Comparison of ENCODE assay signal across 26 cellular contexts in genomic region chr3:185739264-185739701, GRCh38.
DNase-seq lines count a peak whose midpoint lies in the region; ATAC-seq, FAIRE-seq and TF ChIP-seq lines count a peak whose summit lies in the region.
"Had no signal": no experiment of that assay in that cellular context is flagged by ENCODE, and none has a peak within 500 bp of the region (broad histone marks: within the 10 kb centered on the region; RNA-seq: fewer than 3 reads in every experiment).

No MANE protein-coding gene starts in this region.

- H2BK15ac ChIP-seq in H9 (ENCODE audit: low read depth, low read length): no peak overlapping the region
- H2BK15ac ChIP-seq in mesendoderm (replicated peaks; ENCODE audit: low read depth): no peak overlapping the region

- no peak overlapping the region for H3K4me2 ChIP-seq in H9 (ENCODE audit: insufficient read depth, insufficient read length, low read length)
- no peak overlapping the region for H3K4me2 ChIP-seq in mesendoderm (ENCODE audit: low read length)

- no peak overlapping the region for H3K23ac ChIP-seq in H9 (ENCODE audit: insufficient read length, low read depth, low read length)
- H3K23ac ChIP-seq in mesendoderm (ENCODE audit: low read length): no peak overlapping the region

- H3K4me1 Mint-ChIP-seq in H9 (peaks cover 29 to 32% of the 10 kb centered on the region in 2 experiments), nephron (peaks cover 48% of the 10 kb centered on the region)
- H3K4me1 Mint-ChIP-seq: activated naive CD8-positive, alpha-beta T cell treated with anti-CD3 and anti-CD28 coated beads for 36 hours; stimulated activated naive CD8-positive, alpha-beta T cell treated with anti-CD3 and anti-CD28 coated beads, Interleukin-15, amount 100 ng/mL, for 72 hours had no signal

- no peak overlapping the region for H3T11ph ChIP-seq in H9 (ENCODE audit: low read length)

- H4K20me1 ChIP-seq in H9 (ENCODE audit: control insufficient read depth, insufficient read depth, insufficient read length): no peaks in the 10 kb centered on the region
- H4K20me1 ChIP-seq: BLaER1 treated with 17β-estradiol and CSF1 and Interleukin-3, amounts not matched to agents 10 nM and 100 nM had no signal

- H3K27me3 ChIP-seq in H9 (ENCODE audit: insufficient read depth, low read length): no peaks in the 10 kb centered on the region
- H3K27me3 ChIP-seq in mesendoderm (ENCODE audit: insufficient read depth, low read length, poor library complexity): no peaks in the 10 kb centered on the region
- H3K27me3 ChIP-seq: BLaER1 treated with 17β-estradiol and CSF1 and Interleukin-3, amounts not matched to agents 10 nM and 100 nM; esophagus squamous epithelium; Peyer's patch; SJSA1; upper lobe of left lung had no signal

- H2AK5ac ChIP-seq in H9 (ENCODE audit: insufficient read length, low read length) (no peak overlapping the region), mesendoderm (ENCODE audit: low read length) (no peak overlapping the region)

- H2AFZ ChIP-seq in H9 (ENCODE audit: low read length): no peak overlapping the region

- H2BK120ac ChIP-seq in H9 (ENCODE audit: low read depth, low read length, poor library complexity, severe bottlenecking): no peak overlapping the region
- no peak overlapping the region for H2BK120ac ChIP-seq in mesendoderm (ENCODE audit: low read depth, low read length)

- no peaks in the 10 kb centered on the region for H3K9me3 ChIP-seq in H9 (ENCODE audit: control insufficient read depth, low read depth, low read length)
- H3K9me3 ChIP-seq: esophagus squamous epithelium, gastroesophageal sphincter, Peyer's patch, SJSA1, upper lobe of left lung had no signal

- H3K27ac Mint-ChIP-seq in H9 (peak overlapping the region in 2 of 3 experiments; percentile 0 to 79; a peak in 2 of 7 replicates), nephron (peak overlapping the region; percentile 2 to 13 (median 10))
- H3K27ac Mint-ChIP-seq: activated naive CD8-positive, alpha-beta T cell treated with anti-CD3 and anti-CD28 coated beads for 36 hours; activated T-helper 2 cell treated with anti-CD3 and anti-CD28 coated beads, Interferon-gamma antibody, Interleukin-2, Interleukin-4, amounts not matched to agents 10 μg/mL and 5 μg/mL and 100 μg/mL, durations not matched to agents 14 hours and 24 hours and 36 hours; T-helper 2 cell treated with Interferon-gamma antibody and Interleukin-4, amounts not matched to agents 5 μg/mL and 100 μg/mL, for 36 hours had no signal

- no peak overlapping the region for H4K5ac ChIP-seq in H9 (ENCODE audit: insufficient read length, low read depth, low read length)
- no peak overlapping the region for H4K5ac ChIP-seq in mesendoderm (ENCODE audit: low read length)

- no peak overlapping the region for H2BK5ac ChIP-seq in H9 (ENCODE audit: insufficient read length, low read length)
- no peak overlapping the region for H2BK5ac ChIP-seq in mesendoderm (ENCODE audit: low read length)

- H3K4me1 ChIP-seq in H9 (ENCODE audit: insufficient read depth, low read length) (peaks cover 6% of the 10 kb centered on the region; the same call in 1 of the 2 replicates), mesendoderm (ENCODE audit: control insufficient read depth, low read depth, low read length) (no peaks in the 10 kb centered on the region)
- H3K4me1 ChIP-seq: gastroesophageal sphincter, Peyer's patch had no signal

- ATAC-seq in Right ventricle myocardium superior (ENCODE audit: poor library complexity): no peak
- ATAC-seq: gastroesophageal sphincter; stimulated activated naive CD8-positive, alpha-beta T cell treated with anti-CD3 and anti-CD28 coated beads, Interleukin-15, amount 100 ng/mL, for 72 hours had no signal

- H3K9me3 Mint-ChIP-seq in H9 (no peaks in the 10 kb centered on the region), nephron (no peaks in the 10 kb centered on the region)
- H3K9me3 Mint-ChIP-seq: activated naive CD8-positive, alpha-beta T cell treated with anti-CD3 and anti-CD28 coated beads for 36 hours; activated T-helper 2 cell treated with anti-CD3 and anti-CD28 coated beads, Interferon-gamma antibody, Interleukin-2, Interleukin-4, amounts not matched to agents 10 μg/mL and 5 μg/mL and 100 μg/mL, durations not matched to agents 14 hours and 24 hours and 36 hours; stimulated activated naive CD8-positive, alpha-beta T cell treated with anti-CD3 and anti-CD28 coated beads, Interleukin-15, amount 100 ng/mL, for 72 hours; T-helper 2 cell treated with Interferon-gamma antibody and Interleukin-4, amounts not matched to agents 5 μg/mL and 100 μg/mL, for 36 hours had no signal

- H3K23me2 ChIP-seq in H9 (ENCODE audit: insufficient read length, low read depth, low read length, poor library complexity, severe bottlenecking): no peaks in the 10 kb centered on the region

- H4K8ac ChIP-seq in H9 (replicated peaks; ENCODE audit: insufficient read length, low read depth, low read length): no peak overlapping the region
- H4K8ac ChIP-seq in mesendoderm (ENCODE audit: low read depth, low read length): no peak overlapping the region

- intact Hi-C loops in Right ventricle myocardium superior (cut with DNase I): no loop called here

- no peaks in the 10 kb centered on the region for H3K36me3 ChIP-seq in mesendoderm (ENCODE audit: control insufficient read depth, insufficient read depth, low read length)
- H3K36me3 ChIP-seq: BLaER1 treated with 17β-estradiol and CSF1 and Interleukin-3, amounts not matched to agents 10 nM and 100 nM; esophagus squamous epithelium; gastroesophageal sphincter; Peyer's patch; SJSA1; upper lobe of left lung had no signal

- no peak overlapping the region for H3K4me3 ChIP-seq in mesendoderm (ENCODE audit: low read length)
- H3K4me3 ChIP-seq: BLaER1 treated with 17β-estradiol and CSF1 and Interleukin-3, amounts not matched to agents 10 nM and 100 nM; esophagus squamous epithelium; gastroesophageal sphincter; lung; Peyer's patch; SJSA1; upper lobe of left lung had no signal

- H3K36me3 Mint-ChIP-seq in H9 (ENCODE audit: insufficient read depth in 1 of 3, low read depth in 3 of 3) (peaks cover 0 to 4% (median 2%) of the 10 kb centered on the region in 3 experiments; a peak in 3 of 7 replicates), nephron (ENCODE audit: low read depth) (peaks cover under 1% of the 10 kb centered on the region)
- H3K36me3 Mint-ChIP-seq: activated naive CD8-positive, alpha-beta T cell treated with anti-CD3 and anti-CD28 coated beads for 36 hours had no signal

- H3K56ac ChIP-seq in H9 (ENCODE audit: insufficient read length, low read depth, low read length) (no peak overlapping the region), mesendoderm (ENCODE audit: low read length) (no peak overlapping the region)

- H3K9ac ChIP-seq in H9 (ENCODE audit: extremely low read depth, insufficient read length, low read length) (no peak overlapping the region), mesendoderm (ENCODE audit: low read length) (no peak overlapping the region)
- H3K9ac ChIP-seq: BLaER1 treated with 17β-estradiol and CSF1 and Interleukin-3, amounts not matched to agents 10 nM and 100 nM had no signal

- H3K27me3 Mint-ChIP-seq in H9 (ENCODE audit: low read depth): no peaks in the 10 kb centered on the region
- no peaks in the 10 kb centered on the region for H3K27me3 Mint-ChIP-seq in nephron (ENCODE audit: low read depth)

- H3K14ac ChIP-seq in H9 (ENCODE audit: insufficient read depth, low read length): no peak overlapping the region

- H3K79me2 ChIP-seq in H9 (ENCODE audit: insufficient read depth, low read length) (peaks cover 6% of the 10 kb centered on the region; the same call in 1 of the 2 replicates), mesendoderm (ENCODE audit: control insufficient read depth, insufficient read depth, low read length) (peaks cover 45% of the 10 kb centered on the region)

- TF ChIP-seq CTCF in H9 (conservative IDR thresholded peaks at IDR 0.05): no peak
- TF ChIP-seq CTCF in nephron (IDR thresholded peaks at IDR 0.05; ENCODE audit: unreplicated experiment in 3 of 3): no peak

- H4K91ac ChIP-seq in H9 (ENCODE audit: insufficient read length, low read depth, low read length): no peak overlapping the region

- no peak overlapping the region for H2BK12ac ChIP-seq in H9 (ENCODE audit: insufficient read length, low read depth, low read length)

- no peak overlapping the region for H2BK20ac ChIP-seq in H9 (ENCODE audit: low read depth, low read length, poor library complexity, severe bottlenecking)

- DNase-seq in H9 (no peak), cerebellum (ENCODE audit: low spot score) (peak; percentile 86), mesendoderm (no peak), Right ventricle myocardium superior (no peak), GM19238 (ENCODE audit: insufficient read length, low spot score) (no peak), NCI-H2196 (lab: John Stamatoyannopoulos, UW; ENCODE audit: unreplicated experiment) (no peak)
- DNase-seq: activated CD4-positive, alpha-beta T cell treated with anti-CD3 and anti-CD28 coated beads, Interleukin-2, amount 50 U/mL, for 4 hours; activated CD8-positive, alpha-beta memory T cell treated with anti-CD3 and anti-CD28 coated beads, Interleukin-2, amount 50 U/mL, for 4 hours; activated naive CD8-positive, alpha-beta T cell treated with anti-CD3 and anti-CD28 coated beads for 36 hours; Calu3; effector CD8-positive, alpha-beta T cell; esophagus squamous epithelium; occipital lobe; Peyer's patch; retina; stimulated activated naive CD8-positive, alpha-beta T cell treated with anti-CD3 and anti-CD28 coated beads, Interleukin-15, amount 100 ng/mL, for 72 hours; upper lobe of left lung had no signal

- peaks cover 3% of the 10 kb centered on the region for H3K79me1 ChIP-seq in H9 (ENCODE audit: insufficient read depth, low read depth, low read length, poor library complexity, severe bottlenecking)
- H3K79me1 ChIP-seq in mesendoderm (ENCODE audit: low read length): peaks cover 16% of the 10 kb centered on the region

- H3K4me3 Mint-ChIP-seq in H9 (no peak overlapping the region), nephron (no peak overlapping the region)
- H3K4me3 Mint-ChIP-seq: activated naive CD8-positive, alpha-beta T cell treated with anti-CD3 and anti-CD28 coated beads for 36 hours; stimulated activated naive CD8-positive, alpha-beta T cell treated with anti-CD3 and anti-CD28 coated beads, Interleukin-15, amount 100 ng/mL, for 72 hours; T-helper 2 cell treated with Interferon-gamma antibody and Interleukin-4, amounts not matched to agents 5 μg/mL and 100 μg/mL, for 36 hours had no signal

- peak; percentile 32 for FAIRE-seq in A204.1 (lab: Jason Lieb, UNC)
- FAIRE-seq: GM18507 had no signal

- H3K4ac ChIP-seq in H9 (ENCODE audit: low read depth, low read length): no peak overlapping the region
- no peak overlapping the region for H3K4ac ChIP-seq in mesendoderm (ENCODE audit: low read depth, low read length)

- H3K27ac ChIP-seq in H9 (ENCODE audit: insufficient read length, low read depth, low read length): no peak overlapping the region
- H3K27ac ChIP-seq in mesendoderm (ENCODE audit: low read depth, low read length): no peak overlapping the region
- H3K27ac ChIP-seq: BLaER1 treated with 17β-estradiol and CSF1 and Interleukin-3, amounts not matched to agents 10 nM and 100 nM; esophagus squamous epithelium; gastroesophageal sphincter; Peyer's patch; SJSA1; upper lobe of left lung had no signal

- H3K18ac ChIP-seq in H9 (ENCODE audit: insufficient read length, low read depth, low read length): no peak overlapping the region
- H3K18ac ChIP-seq in mesendoderm (ENCODE audit: low read length): no peak overlapping the region

- WGBS in H9 (ENCODE audit: extremely low coverage, insufficient read length, low lambda C conversion rate): no CpG with 5 or more reads among the region's 5 CpGs
- WGBS in mesendoderm (ENCODE audit: extremely low coverage, insufficient coverage, low lambda C conversion rate): no CpG with 5 or more reads among the region's 5 CpGs
